ENCODE assay signal across 18 cellular contexts in genomic region chr2:160309585-160309984, GRCh38.
DNase-seq lines count a peak whose midpoint lies in the region; ATAC-seq, FAIRE-seq and TF ChIP-seq lines count a peak whose summit lies in the region.
"Had no signal": no experiment of that assay in that cellular context is flagged by ENCODE, and none has a peak within 500 bp of the region (broad histone marks: within the 10 kb centered on the region; RNA-seq: fewer than 3 reads in every experiment).

No MANE protein-coding gene starts in this region.

- peak overlapping the region; percentile 74 for H3K9ac ChIP-seq in astrocyte (ENCODE audit: low read length)

- TF ChIP-seq CTCF in astrocyte (IDR thresholded peaks at IDR 0.05; ENCODE audit: insufficient read depth, low read depth, low read length) (no peak), type B pancreatic cell (conservative IDR thresholded peaks at IDR 0.05) (no peak)

- peaks cover 7% of the 10 kb centered on the region for H3K4me1 ChIP-seq in right cardiac atrium (ENCODE audit: control insufficient read depth, insufficient read depth, low read length)
- H3K4me1 ChIP-seq in astrocyte (ENCODE audit: insufficient read depth, low read length) = peaks cover 35% of the 10 kb centered on the region
- H3K4me1 ChIP-seq: body of pancreas, Peyer's patch had no signal

- H3K4me3 ChIP-seq in right cardiac atrium (ENCODE audit: low read length) = no peak overlapping the region
- H3K4me3 ChIP-seq in astrocyte (ENCODE audit: insufficient read depth, low read depth, low read length) = peak overlapping the region; percentile 1
- H3K4me3 ChIP-seq: body of pancreas, lung, ovary, Peyer's patch, upper lobe of right lung had no signal

- H3K27me3 ChIP-seq in right cardiac atrium (ENCODE audit: control insufficient read depth, insufficient read depth) (no peaks in the 10 kb centered on the region), astrocyte (ENCODE audit: insufficient read depth, low read length) (no peaks in the 10 kb centered on the region)
- H3K27me3 ChIP-seq: body of pancreas, ovary, Peyer's patch, upper lobe of right lung had no signal

- peak overlapping the region; percentile 51 for H3K4me3 Mint-ChIP-seq in astrocyte (ENCODE audit: unreplicated experiment)
- H3K4me3 Mint-ChIP-seq in type B pancreatic cell = no peak overlapping the region
- H3K4me3 Mint-ChIP-seq: activated CD4-positive, alpha-beta memory T cell treated with anti-CD3 and anti-CD28 coated beads for 36 hours had no signal

- H2AFZ ChIP-seq in astrocyte (ENCODE audit: low read depth, low read length) = no peak overlapping the region

- H3K36me3 ChIP-seq in astrocyte (ENCODE audit: insufficient read depth, low read length) = peaks cover 12% of the 10 kb centered on the region
- H3K36me3 ChIP-seq: ovary, Peyer's patch had no signal

- H3K27ac Mint-ChIP-seq in astrocyte (ENCODE audit: unreplicated experiment) = peak overlapping the region; percentile 90
- H3K27ac Mint-ChIP-seq in type B pancreatic cell = peak overlapping the region; percentile 35
- H3K27ac Mint-ChIP-seq: activated CD4-positive, alpha-beta memory T cell treated with anti-CD3 and anti-CD28 coated beads for 36 hours had no signal

- no peak for ATAC-seq in right cardiac atrium
- no peak for ATAC-seq in Right ventricle myocardium inferior
- ATAC-seq: body of pancreas, HepG2, upper lobe of right lung had no signal

- peak overlapping the region; percentile 23 for H3K27ac ChIP-seq in right cardiac atrium (ENCODE audit: low read length)
- peak overlapping the region; percentile 90 for H3K27ac ChIP-seq in astrocyte (ENCODE audit: low read depth, low read length)
- H3K27ac ChIP-seq: body of pancreas, ovary, upper lobe of right lung had no signal

- peaks cover 45% of the 10 kb centered on the region for H3K4me1 Mint-ChIP-seq in astrocyte (ENCODE audit: low read depth, unreplicated experiment)
- peaks cover 21% of the 10 kb centered on the region for H3K4me1 Mint-ChIP-seq in type B pancreatic cell (ENCODE audit: unreplicated experiment)

- H3K9me3 ChIP-seq in right cardiac atrium (ENCODE audit: control insufficient read depth, low read length) (no peaks in the 10 kb centered on the region), astrocyte (ENCODE audit: insufficient read depth, low read depth, low read length) (no peaks in the 10 kb centered on the region)
- H3K9me3 ChIP-seq: body of pancreas, ovary, Peyer's patch, upper lobe of right lung had no signal

- H3K27me3 Mint-ChIP-seq in astrocyte (ENCODE audit: low read depth, unreplicated experiment) (no peaks in the 10 kb centered on the region), type B pancreatic cell (no peaks in the 10 kb centered on the region)
- H3K27me3 Mint-ChIP-seq: activated CD4-positive, alpha-beta memory T cell treated with anti-CD3 and anti-CD28 coated beads for 36 hours had no signal

- H3K4me2 ChIP-seq in astrocyte (ENCODE audit: low read length) = peak overlapping the region; percentile 70

- no peaks in the 10 kb centered on the region for H4K20me1 ChIP-seq in astrocyte (ENCODE audit: insufficient read depth, low read length)

- H3K9me3 Mint-ChIP-seq in astrocyte (ENCODE audit: unreplicated experiment) (no peaks in the 10 kb centered on the region), type B pancreatic cell (no peaks in the 10 kb centered on the region)
- H3K9me3 Mint-ChIP-seq: activated CD4-positive, alpha-beta memory T cell treated with anti-CD3 and anti-CD28 coated beads for 36 hours had no signal

- intact Hi-C loops in right cardiac atrium (cut with DNase I) (no loop called here), Right ventricle myocardium inferior (cut with DNase I) (no loop called here)

- DNase-seq in right cardiac atrium (no peak), Right ventricle myocardium inferior (ENCODE audit: missing footprints) (no peak), astrocyte (ENCODE audit: low read depth) (no peak), iris pigment epithelial cell (ENCODE audit: low read depth) (peak; percentile 57), type B pancreatic cell (ENCODE audit: extremely low spot score, unreplicated experiment) (no peak), epidermal melanocyte (ENCODE audit: insufficient read length, low spot score) (no peak), NCI-H2107 treated with DMSO at 0.1 percent for 48 hours (lab: John Stamatoyannopoulos, UW; ENCODE audit: unreplicated experiment) (no peak), NCI-H1417 treated with DMSO at 0.1 percent for 48 hours (lab: John Stamatoyannopoulos, UW) (no peak)
- DNase-seq: activated CD4-positive, alpha-beta memory T cell treated with anti-CD3 and anti-CD28 coated beads for 36 hours; body of pancreas; NCI-H510A; ovary; Peyer's patch; stimulated activated CD8-positive, alpha-beta memory T cell treated with anti-CD3 and anti-CD28 coated beads, Interleukin-4, amount 100 ng/mL, for 48 hours; T-helper 9 cell; upper lobe of right lung had no signal

- H3K36me3 Mint-ChIP-seq in astrocyte (ENCODE audit: low read depth, unreplicated experiment) = peaks cover 8% of the 10 kb centered on the region
- peaks cover 30% of the 10 kb centered on the region for H3K36me3 Mint-ChIP-seq in type B pancreatic cell

- FAIRE-seq in astrocyte (lab: Jason Lieb, UNC) = peak; percentile 50
- FAIRE-seq: HepG2 had no signal

- H3K79me2 ChIP-seq in astrocyte (ENCODE audit: insufficient read depth, low read length) = peaks cover 43% of the 10 kb centered on the region
